Comparison of ENCODE assay signal across 26 cellular contexts in genomic region chr3:144197116-144197515, GRCh38.
"Had no signal": no experiment of that assay in that cellular context is flagged by ENCODE, and none has a peak within 500 bp of the region (broad histone marks: within the 10 kb centered on the region; RNA-seq: fewer than 3 reads in every experiment).

No MANE protein-coding gene starts in this region.

- H3K27ac ChIP-seq: colonic mucosa, epithelial cell of prostate, esophagus squamous epithelium, gastrocnemius medialis, heart right ventricle, lower lobe of right lung had no signal

- H3K36me3 ChIP-seq: colonic mucosa, esophagus squamous epithelium, gastrocnemius medialis, heart right ventricle, lower lobe of right lung had no signal

- H3K9me3 ChIP-seq: colonic mucosa, gastrocnemius medialis had no signal

- DNase-seq: colonic mucosa; cortex of kidney; effector CD8-positive, alpha-beta T cell; effector memory CD8-positive, alpha-beta T cell; endodermal cell; erythroblast; esophagus squamous epithelium; foreskin fibroblast; foreskin melanocyte; gastrocnemius medialis; glutamatergic neuron; head of caudate nucleus; heart right ventricle; hippocampal formation; kidney; kidney glomerular epithelial cell; left colon; left ventricle myocardium superior; lower lobe of right lung; mesenchymal stem cell; midbrain; naive B cell had no signal

- ATAC-seq: effector memory CD8-positive, alpha-beta T cell; esophagus mucosa; gastrocnemius medialis; heart right ventricle; left colon; left lobe of liver; left ventricle myocardium superior had no signal

- H3K4me3 ChIP-seq: colonic mucosa, esophagus squamous epithelium, gastrocnemius medialis, heart right ventricle, lower lobe of right lung had no signal

- H3K4me1 Mint-ChIP-seq: naive B cell had no signal

- H3K4me3 Mint-ChIP-seq: dendritic cell treated with granulocyte-macrophage colony-stimulating factor and Interleukin-4, amounts not matched to agents 40 ng/mL and 50 ng/mL, for 4 days; effector memory CD8-positive, alpha-beta T cell; endodermal cell; naive B cell had no signal

- H3K27me3 Mint-ChIP-seq: dendritic cell treated with granulocyte-macrophage colony-stimulating factor and Interleukin-4, amounts not matched to agents 40 ng/mL and 50 ng/mL, for 4 days had no signal

- H3K4me1 ChIP-seq: colonic mucosa, esophagus squamous epithelium, gastrocnemius medialis, heart right ventricle, lower lobe of right lung had no signal

- H3K27me3 ChIP-seq: colonic mucosa, esophagus squamous epithelium, gastrocnemius medialis, heart right ventricle had no signal

- H3K27ac Mint-ChIP-seq: dendritic cell treated with granulocyte-macrophage colony-stimulating factor and Interleukin-4, amounts not matched to agents 40 ng/mL and 50 ng/mL, for 4 days; effector memory CD8-positive, alpha-beta T cell; endodermal cell; naive B cell had no signal
